ENCODE assay signal across 8 cellular contexts in genomic region chr19:29606420-29606747, GRCh38. TPM values are rescaled to one million over a fixed set of nuclear protein-coding genes. Genes with fewer than 3 reads are reported as not detected.
DNase-seq lines count a peak whose midpoint lies in the region; ATAC-seq and TF ChIP-seq lines count a peak whose summit lies in the region.

No MANE protein-coding gene starts in this region.

- intact Hi-C loops in breast epithelium (cut with DNase I; ENCODE audit: low total_unique reads) (no loop called here), uterus (cut with DNase I; ENCODE audit: low total_unique reads) (no loop called here)

- H3K4me3 ChIP-seq in breast epithelium (peak overlapping the region; percentile 77 to 94 (median 80)), uterus (peak overlapping the region; percentile 66 to 86)

- peak; percentile 10 for ATAC-seq in GM18868 (IDR thresholded peaks at IDR 0.05; ENCODE audit: unreplicated experiment)
- peak; percentile 16 for ATAC-seq in HG03354 (IDR thresholded peaks at IDR 0.05; ENCODE audit: poor library complexity, severe bottlenecking, unreplicated experiment)
- peak; percentile 14 for ATAC-seq in memory B cell (ENCODE audit: low read depth)

- H3K27ac ChIP-seq in breast epithelium (peak overlapping the region; percentile 95 to 96), uterus (peak overlapping the region; percentile 93)

- H3K9me3 Mint-ChIP-seq in memory B cell, result no peaks in the 10 kb centered on the region

- H3K4me1 ChIP-seq in breast epithelium (no peaks in the 10 kb centered on the region), uterus (peaks cover 5 to 11% of the 10 kb centered on the region in 2 donors)

- no peak for TF ChIP-seq POLR2A in breast epithelium (IDR thresholded peaks at IDR 0.05)
- TF ChIP-seq POLR2A in uterus (IDR thresholded peaks at IDR 0.05), result no peak

- H3K9me3 ChIP-seq in breast epithelium (no peaks in the 10 kb centered on the region), uterus (no peaks in the 10 kb centered on the region)

- DNase-seq in breast epithelium (ENCODE audit: low spot score in 2 of 2) (no peak), memory B cell (ENCODE audit: low spot score in 2 of 2) (no peak), uterus (no peak)
- DNase-seq in stimulated activated CD4-positive, alpha-beta T cell treated with anti-CD3 and anti-CD28 coated beads, Interleukin-12 subunit alpha, Interleukin-12 subunit beta, amount 100 ng/mL, for 4 hours, result no peak
- no peak for DNase-seq in activated CD4-positive, alpha-beta T cell treated with anti-CD3 and anti-CD28 coated beads for 4 hours
- no peak for DNase-seq in stimulated activated naive CD4-positive, alpha-beta T cell (lab: John Stamatoyannopoulos, UW)

- no peak for TF ChIP-seq CTCF in breast epithelium (IDR thresholded peaks at IDR 0.05)
- TF ChIP-seq CTCF in uterus (IDR thresholded peaks at IDR 0.05), result no peak

- peak overlapping the region; percentile 100 for H3K27ac Mint-ChIP-seq in memory B cell

- no peaks in the 10 kb centered on the region for H3K27me3 ChIP-seq in breast epithelium
- no peaks in the 10 kb centered on the region for H3K27me3 ChIP-seq in uterus

- H3K27me3 Mint-ChIP-seq in memory B cell, result no peaks in the 10 kb centered on the region

- H3K4me3 Mint-ChIP-seq in memory B cell, result peak overlapping the region; percentile 97

- H3K36me3 ChIP-seq in breast epithelium, result no peaks in the 10 kb centered on the region
- H3K36me3 ChIP-seq in uterus, result no peaks in the 10 kb centered on the region

- H3K4me1 Mint-ChIP-seq in memory B cell, result peaks cover 15% of the 10 kb centered on the region

- peaks cover 2% of the 10 kb centered on the region for H3K36me3 Mint-ChIP-seq in memory B cell

RNA-seq across cellular contexts. Expression of gene POP4, which starts 0.3 kb away (rescaled TPM):
- total RNA-seq in breast epithelium (10 to 100 TPM; 52.1 to 63.7 (median 58.7) TPM), uterus (10 to 100 TPM; 10.3 to 54.0 (median 36.4) TPM)

RNA-seq across cellular contexts. Expression of gene PLEKHF1, which starts 58.9 kb away (rescaled TPM):
- total RNA-seq in breast epithelium (10 to 100 TPM; 29.8 to 71.4 (median 58.7) TPM), uterus (10 to 100 TPM in 3 of 4 donors, 1 to 10 TPM in 1; 7.4 to 35.9 (median 19.7) TPM)
